13 cellular contexts compared by ENCODE assay signal in genomic region chr1:211699059-211699458, GRCh38. TPM values are rescaled to one million over a fixed set of nuclear protein-coding genes. Genes with fewer than 3 reads are reported as not detected.
DNase-seq lines count a peak whose midpoint lies in the region; TF ChIP-seq lines count a peak whose summit lies in the region.
"Had no signal": no experiment of that assay in that cellular context is flagged by ENCODE, and none has a peak within 500 bp of the region (broad histone marks: within the 10 kb centered on the region; RNA-seq: fewer than 3 reads in every experiment).

No MANE protein-coding gene starts in this region.

- 71 to 97% methylated on average over 7 to 16 of the region's 16 CpGs for WGBS in endodermal cell (ENCODE audit: insufficient coverage in 1 of 2, insufficient read length in 1 of 2), 2 experiments
- 77 to 90% (median 81%) methylated on average over 16 of the region's 16 CpGs for WGBS in ovary, 3 donors

- no peaks in the 10 kb centered on the region for H3K79me2 ChIP-seq in MM.1S (ENCODE audit: low read length)
- H3K79me2 ChIP-seq in neural progenitor cell (ENCODE audit: low read depth), result no peaks in the 10 kb centered on the region

- H4K20me1 ChIP-seq in MM.1S (ENCODE audit: insufficient read depth, low read length) (no peaks in the 10 kb centered on the region), neural progenitor cell (ENCODE audit: low read depth) (no peaks in the 10 kb centered on the region)

- H3K27me3 ChIP-seq in MM.1S (replicated peaks; ENCODE audit: insufficient read depth, low read length) (no peaks in the 10 kb centered on the region), endodermal cell (ENCODE audit: control insufficient read depth, insufficient read depth, low read length, poor library complexity, severe bottlenecking) (no peaks in the 10 kb centered on the region), neural progenitor cell (peaks cover 29% of the 10 kb centered on the region), ovary (no peaks in the 10 kb centered on the region)
- H3K27me3 ChIP-seq: body of pancreas, gastrocnemius medialis had no signal

- H3K27ac ChIP-seq in MM.1S (ENCODE audit: low read length) (no peak overlapping the region), endodermal cell (ENCODE audit: low read depth, low read length) (no peak overlapping the region), neural progenitor cell (no peak overlapping the region), ovary (no peak overlapping the region)
- H3K27ac ChIP-seq: body of pancreas, gastrocnemius medialis, stomach had no signal

- H3K9ac ChIP-seq in MM.1S (ENCODE audit: low read length) (no peak overlapping the region), endodermal cell (ENCODE audit: extremely low read depth, low read length, poor library complexity, severe bottlenecking) (no peak overlapping the region), neural progenitor cell (no peak overlapping the region)

- DNase-seq in MM.1S (no peak), endodermal cell (peak; percentile 76), neural progenitor cell (ENCODE audit: low spot score) (peak; percentile 31), ovary (no peak), NAMALWA (ENCODE audit: low spot score) (no peak), HPDE6-E6E7 (ENCODE audit: extremely low spot score) (no peak)
- no peak for DNase-seq in activated CD8-positive, alpha-beta memory T cell treated with anti-CD3 and anti-CD28 coated beads, Interleukin-2, amount 50 U/mL, for 4 hours
- DNase-seq: GDM1 had no signal

- H3K4me2 ChIP-seq in MM.1S (ENCODE audit: low read depth, low read length) (peak overlapping the region; percentile 75), neural progenitor cell (peak overlapping the region; percentile 77)

- peaks cover 22% of the 10 kb centered on the region for H3K4me1 Mint-ChIP-seq in endodermal cell
- peaks cover 9% of the 10 kb centered on the region for H3K4me1 Mint-ChIP-seq in neural progenitor cell

- H3K9me2 ChIP-seq in MM.1S (replicated peaks; ENCODE audit: insufficient read depth, low read length), result no peaks in the 10 kb centered on the region

- peaks cover 5% of the 10 kb centered on the region; the same call in 1 of the 2 replicates for H3K4me1 ChIP-seq in MM.1S (ENCODE audit: low read length)
- peaks cover 11% of the 10 kb centered on the region for H3K4me1 ChIP-seq in endodermal cell (ENCODE audit: control insufficient read depth, insufficient read depth, low read length)
- H3K4me1 ChIP-seq in neural progenitor cell, result no peaks in the 10 kb centered on the region
- no peaks in the 10 kb centered on the region for H3K4me1 ChIP-seq in ovary (ENCODE audit: insufficient read depth)
- H3K4me1 ChIP-seq: gastrocnemius medialis had no signal

- no peak for TF ChIP-seq EP300 in ovary (IDR thresholded peaks at IDR 0.05)

- TF ChIP-seq CTCF in GM12873 (IDR thresholded peaks at IDR 0.05; ENCODE audit: insufficient read depth, low read depth, low read length, missing control alignments) (peak; percentile 1), MM.1S (IDR thresholded peaks at IDR 0.05; ENCODE audit: low read length) (no peak), endodermal cell (conservative IDR thresholded peaks at IDR 0.05) (no peak), neural progenitor cell (IDR thresholded peaks at IDR 0.05) (no peak), ovary (IDR thresholded peaks at IDR 0.05) (no peak)

- H3K9me3 Mint-ChIP-seq in endodermal cell (peaks cover 17% of the 10 kb centered on the region), neural progenitor cell (peaks cover 3% of the 10 kb centered on the region)

- H3K27me3 Mint-ChIP-seq in endodermal cell (ENCODE audit: insufficient read depth) (peaks cover 39% of the 10 kb centered on the region), neural progenitor cell (ENCODE audit: insufficient read depth, low read depth) (peaks cover 13% of the 10 kb centered on the region)

- H3K4me3 Mint-ChIP-seq in endodermal cell (peak overlapping the region; percentile 52), neural progenitor cell (peak overlapping the region; percentile 27)

- no peaks in the 10 kb centered on the region for H3F3A ChIP-seq in MM.1S (ENCODE audit: insufficient read depth, low read length)
- H3F3A ChIP-seq in neural progenitor cell (ENCODE audit: low read depth), result no peaks in the 10 kb centered on the region

- no peak for TF ChIP-seq POLR2A in ovary (IDR thresholded peaks at IDR 0.05)

- no peak overlapping the region for H3K4me3 ChIP-seq in MM.1S (ENCODE audit: low read length)
- H3K4me3 ChIP-seq in endodermal cell (ENCODE audit: low read length), result no peak overlapping the region
- H3K4me3 ChIP-seq in neural progenitor cell, result peak overlapping the region; percentile 43
- no peak overlapping the region for H3K4me3 ChIP-seq in ovary
- H3K4me3 ChIP-seq: body of pancreas, gastrocnemius medialis had no signal

- H3K27ac Mint-ChIP-seq in endodermal cell (no peak overlapping the region), neural progenitor cell (no peak overlapping the region)
- H3K27ac Mint-ChIP-seq: nephron had no signal

- H3K36me3 Mint-ChIP-seq in endodermal cell (ENCODE audit: low read depth), result peaks cover 2% of the 10 kb centered on the region
- H3K36me3 Mint-ChIP-seq in neural progenitor cell, result no peaks in the 10 kb centered on the region

- H3K36me3 ChIP-seq in MM.1S (replicated peaks; ENCODE audit: insufficient read depth, low read length) (no peaks in the 10 kb centered on the region), endodermal cell (ENCODE audit: control insufficient read depth, insufficient read depth, low read length) (no peaks in the 10 kb centered on the region), neural progenitor cell (no peaks in the 10 kb centered on the region), ovary (no peaks in the 10 kb centered on the region)
- H3K36me3 ChIP-seq: gastrocnemius medialis, stomach had no signal

- intact Hi-C loops in ovary (cut with DNase I), result loop anchor here in 1 of 4 donors (10.0 kb wide), 1 partner anchor 136 kb away; the partner anchor contains the start of gene LPGAT1

- H3K9me3 ChIP-seq in MM.1S (replicated peaks; ENCODE audit: insufficient read depth, low read length) (no peaks in the 10 kb centered on the region), endodermal cell (ENCODE audit: control insufficient read depth, low read length) (peaks cover 13% of the 10 kb centered on the region), neural progenitor cell (ENCODE audit: low read depth) (no peaks in the 10 kb centered on the region), ovary (no peaks in the 10 kb centered on the region)
- H3K9me3 ChIP-seq: body of pancreas, gastrocnemius medialis had no signal

- peak overlapping the region; percentile 28; the same call in 1 of the 2 replicates for H2AFZ ChIP-seq in MM.1S (ENCODE audit: low read length)
- H2AFZ ChIP-seq in neural progenitor cell (replicated peaks), result peak overlapping the region; percentile 53

RNA-seq across cellular contexts. Expression of gene NEK2, which starts 23.6 kb away (rescaled TPM):
- total RNA-seq in endodermal cell (100 to 1,000 TPM in 1 of 2 donors, 10 to 100 TPM in 1; 42.3 to 101 TPM), neural progenitor cell (ENCODE audit: low replicate concordance) (56.0 and 93.3 TPM in 2 replicates), ovary (1 to 10 TPM in 1 of 7 donors, under 1 TPM in 2, not detected in 4; 0.20 to 1.8 (median 0.40) TPM)
- polyA plus RNA-seq in endodermal cell (2013, experiment 1 of 2), result 59.8 TPM
- 62.4 TPM for polyA plus RNA-seq in endodermal cell (2013, experiment 2 of 2)
- under 1 TPM; 0.25 to 0.37 TPM for polyA plus RNA-seq in ovary
- total RNA-seq: body of pancreas, gastrocnemius medialis had no signal

Comparison
In these comparisons a context has a peak if more than half of its experiments do, and no peak if none do; other contexts are left out.
1. DNase-seq: peak in endodermal cell (single experiment) and neural progenitor cell (single experiment); none in MM.1S (single experiment), ovary (0 of 5), NAMALWA (single experiment), HPDE6-E6E7 (single experiment) and activated CD8-positive, alpha-beta memory T cell treated with anti-CD3 and anti-CD28 coated beads, Interleukin-2, amount 50 U/mL, for 4 hours (single experiment).
2. RNA of gene NEK2, which starts 23.6 kb away (total RNA-seq): 42.3 to 101 TPM in endodermal cell and 56.0 to 93.3 TPM in neural progenitor cell; 0.20 to 1.8 TPM in ovary; every median in the first group is over 10 times any median in the second.